ENCODE assay signal across 15 cellular contexts in genomic region chr11:35157814-35158213, GRCh38. TPM values are rescaled to one million over a fixed set of nuclear protein-coding genes. Genes with fewer than 3 reads are reported as not detected.
DNase-seq lines count a peak whose midpoint lies in the region; ATAC-seq and TF ChIP-seq lines count a peak whose summit lies in the region.
"Had no signal": no experiment of that assay in that cellular context is flagged by ENCODE, and none has a peak within 500 bp of the region (broad histone marks: within the 10 kb centered on the region; RNA-seq: fewer than 3 reads in every experiment).

No MANE protein-coding gene starts in this region.

- CTCF ChIA-PET in Calu3 (lab: Charles Lee), result interaction anchor here (1.2 kb wide), 1 partner anchor 181 kb away, joined by 3 read pairs; no protein-coding TSS in a partner anchor
- CTCF ChIA-PET in MCF 10A (lab: Yijun Ruan, JAX), result interaction anchor here (0.6 to 2.0 kb wide), 6 partner anchors 8 to 718 kb away, joined by 3 to 8 read pairs (median 4); no protein-coding TSS in a partner anchor
- CTCF ChIA-PET in naive thymus-derived CD4-positive, alpha-beta T cell (lab: Charles Lee), result no interaction called here

- no peak overlapping the region for H2AFZ ChIP-seq in ACC112 (ENCODE audit: low read length, unreplicated experiment)

- H3K4me3 ChIP-seq in ACC112 (ENCODE audit: low read depth, low read length), result no peak overlapping the region
- H3K4me3 ChIP-seq in naive thymus-derived CD4-positive, alpha-beta T cell (ENCODE audit: low read length), result no peak overlapping the region
- H3K4me3 ChIP-seq: GM12878 had no signal

- H3K9me3 Mint-ChIP-seq in Calu3 (ENCODE audit: low read depth, unreplicated experiment), result no peaks in the 10 kb centered on the region
- H3K9me3 Mint-ChIP-seq in MCF 10A (ENCODE audit: unreplicated experiment), result no peaks in the 10 kb centered on the region
- peaks cover 0 to 24% (median 0%) of the 10 kb centered on the region in 11 donors for H3K9me3 Mint-ChIP-seq in naive thymus-derived CD4-positive, alpha-beta T cell
- H3K9me3 Mint-ChIP-seq: brain had no signal

- H3K4me1 ChIP-seq in ACC112 (ENCODE audit: control insufficient read depth, insufficient read depth, low read length, unreplicated experiment), result peaks cover 59% of the 10 kb centered on the region
- H3K4me1 ChIP-seq in naive thymus-derived CD4-positive, alpha-beta T cell (ENCODE audit: control insufficient read depth in 2 of 2, insufficient read depth in 2 of 2, low read length in 2 of 2), result peaks cover 97 to 98% of the 10 kb centered on the region in 2 donors

- H3K27ac Mint-ChIP-seq in Calu3 (ENCODE audit: unreplicated experiment) (peak overlapping the region; percentile 50), MCF 10A (ENCODE audit: low read depth, unreplicated experiment) (peak overlapping the region; percentile 79)
- H3K27ac Mint-ChIP-seq in naive thymus-derived CD4-positive, alpha-beta T cell, result peak overlapping the region; percentile 9 to 100 (median 100)

- DNase-seq in Calu3 (no peak), MCF 10A (ENCODE audit: unreplicated experiment) (no peak), hepatic stellate cell (ENCODE audit: low spot score) (no peak), epidermal melanocyte (ENCODE audit: insufficient read length, low spot score) (no peak), NCI-H524 treated with DMSO at 0.1 percent for 48 hours (lab: John Stamatoyannopoulos, UW) (no peak)
- DNase-seq in naive thymus-derived CD4-positive, alpha-beta T cell, result no peak
- no peak for DNase-seq in activated effector memory CD4-positive, alpha-beta T cell treated with anti-CD3 and anti-CD28 coated beads, Interleukin-2, amount 50 U/mL, for 16 hours
- DNase-seq: activated CD4-positive, alpha-beta T cell treated with anti-CD3 and anti-CD28 coated beads, Interleukin-2, amount 50 U/mL, for 1 hour; Caco-2; NCI-H1694 treated with DMSO at 0.1 percent for 48 hours; stimulated activated CD4-positive, alpha-beta T cell treated with anti-CD3 and anti-CD28 coated beads, Interleukin-15, amount 100 ng/mL, for 24 hours; stimulated activated naive CD4-positive, alpha-beta T cell treated with Interleukin-2 at 50 U/mL for 16 hours had no signal

- H3K27me3 Mint-ChIP-seq in Calu3 (ENCODE audit: unreplicated experiment), result no peaks in the 10 kb centered on the region
- H3K27me3 Mint-ChIP-seq in MCF 10A (ENCODE audit: insufficient read depth, unreplicated experiment), result no peaks in the 10 kb centered on the region
- no peaks in the 10 kb centered on the region for H3K27me3 Mint-ChIP-seq in naive thymus-derived CD4-positive, alpha-beta T cell
- H3K27me3 Mint-ChIP-seq: brain had no signal

- H3K79me2 ChIP-seq in ACC112 (ENCODE audit: control insufficient read depth, insufficient read depth, low read length, unreplicated experiment), result peaks cover 99% of the 10 kb centered on the region

- H3K27ac ChIP-seq in ACC112 (ENCODE audit: low read depth, low read length), result peak overlapping the region; percentile 38
- peak overlapping the region; percentile 94 for H3K27ac ChIP-seq in naive thymus-derived CD4-positive, alpha-beta T cell (ENCODE audit: low read depth, low read length)

- H3K4me3 Mint-ChIP-seq in Calu3 (ENCODE audit: low read depth, unreplicated experiment) (no peak overlapping the region), MCF 10A (ENCODE audit: unreplicated experiment) (no peak overlapping the region)
- peak overlapping the region; percentile 45 to 94 (median 71) for H3K4me3 Mint-ChIP-seq in naive thymus-derived CD4-positive, alpha-beta T cell
- H3K4me3 Mint-ChIP-seq: brain had no signal

- peaks cover 55% of the 10 kb centered on the region for H3K36me3 Mint-ChIP-seq in Calu3 (ENCODE audit: insufficient read depth, unreplicated experiment)
- peaks cover 22% of the 10 kb centered on the region for H3K36me3 Mint-ChIP-seq in MCF 10A (ENCODE audit: insufficient read depth, unreplicated experiment)
- peaks cover 17 to 82% (median 52%) of the 10 kb centered on the region in 5 donors for H3K36me3 Mint-ChIP-seq in naive thymus-derived CD4-positive, alpha-beta T cell
- H3K36me3 Mint-ChIP-seq: brain had no signal

- POLR2A ChIA-PET in MCF 10A (lab: Yijun Ruan, JAX), result interaction anchor here (0.6 to 15.7 kb wide), 7 partner anchors 9 to 124 kb away, joined by 4 to 233 read pairs (median 14); partner anchors contain the start of gene CD44
- POLR2A ChIA-PET in naive thymus-derived CD4-positive, alpha-beta T cell (lab: Charles Lee), result interaction anchor here (1.9 to 21.8 kb wide), 4 partner anchors 9 to 22 kb away, joined by 7 to 354 read pairs (median 108); partner anchors contain the start of gene CD44

- ATAC-seq in naive thymus-derived CD4-positive, alpha-beta T cell, result no peak
- ATAC-seq: GM12878 had no signal

- H3K36me3 ChIP-seq in ACC112 (ENCODE audit: insufficient read depth, low read length), result peaks cover 32% of the 10 kb centered on the region
- peaks cover 0 to 2% (median 0%) of the 10 kb centered on the region in 3 experiments for H3K36me3 ChIP-seq in naive thymus-derived CD4-positive, alpha-beta T cell (ENCODE audit: control insufficient read depth in 2 of 3, insufficient read depth in 3 of 3, low read length in 3 of 3)

- H3K4me1 Mint-ChIP-seq in Calu3 (ENCODE audit: low read depth, unreplicated experiment), result peaks cover 83% of the 10 kb centered on the region
- peaks cover 51% of the 10 kb centered on the region for H3K4me1 Mint-ChIP-seq in MCF 10A (ENCODE audit: insufficient read depth, unreplicated experiment)
- peaks cover 74 to 100% (median 99%) of the 10 kb centered on the region in 7 donors for H3K4me1 Mint-ChIP-seq in naive thymus-derived CD4-positive, alpha-beta T cell

- TF ChIP-seq CTCF in Calu3 (IDR thresholded peaks at IDR 0.05; ENCODE audit: unreplicated experiment), result no peak
- no peak for TF ChIP-seq CTCF in MCF 10A (IDR thresholded peaks at IDR 0.05; ENCODE audit: unreplicated experiment)

- intact Hi-C loops in Calu3 (cut with micrococcal nuclease; ENCODE audit: unreplicated experiment), result no loop called here
- intact Hi-C loops in MCF 10A (cut with micrococcal nuclease), result no loop called here
- intact Hi-C loops in naive thymus-derived CD4-positive, alpha-beta T cell (cut with micrococcal nuclease), result no loop called here

- BruUV-seq in Calu3 (replicated peaks; lab: Mats Ljungman, UMichigan) (no TSS peak), MCF 10A (replicated peaks; lab: Mats Ljungman, UMichigan) (no TSS peak)

- H3K9me3 ChIP-seq in naive thymus-derived CD4-positive, alpha-beta T cell (ENCODE audit: control insufficient read depth in 2 of 3, low read length in 3 of 3), result no peaks in the 10 kb centered on the region
- H3K9me3 ChIP-seq: Caco-2 had no signal

- H3K27me3 ChIP-seq in ACC112 (ENCODE audit: insufficient read depth, low read length), result no peaks in the 10 kb centered on the region
- H3K27me3 ChIP-seq in naive thymus-derived CD4-positive, alpha-beta T cell (ENCODE audit: control insufficient read depth in 2 of 2, insufficient read depth in 2 of 2, low read length in 2 of 2), result no peaks in the 10 kb centered on the region

RNA-seq across cellular contexts. Expression of gene CD44, which starts 18.8 kb away (rescaled TPM):
- total RNA-seq in Calu3 (2022) (1,189 and 1,365 TPM in 2 replicates), MCF 10A (2022) (323 and 446 TPM in 2 replicates)
- total RNA-seq in naive thymus-derived CD4-positive, alpha-beta T cell, result 1,000 to 10,000 TPM in 1 of 5 experiments, 100 to 1,000 TPM in 4; 369 to 1,223 (median 784) TPM
- polyA plus RNA-seq in naive thymus-derived CD4-positive, alpha-beta T cell, result 100 to 1,000 TPM; 332 to 372 TPM

Comparison
In these comparisons a context has a peak if more than half of its experiments do, and no peak if none do; other contexts are left out.
1. H3K27ac Mint-ChIP-seq: peak in every context shown above with its lines; median percentile 100 in naive thymus-derived CD4-positive, alpha-beta T cell; 79 in MCF 10A; 50 in Calu3.
2. H3K4me3 Mint-ChIP-seq: peak in naive thymus-derived CD4-positive, alpha-beta T cell (10 of 10); none in Calu3 (single experiment) and MCF 10A (single experiment).